Comparison of ENCODE assay signal across 25 cellular contexts in genomic region chr1:217014066-217014465, GRCh38.
"Had no signal": no experiment of that assay in that cellular context is flagged by ENCODE, and none has a peak within 500 bp of the region (broad histone marks: within the 10 kb centered on the region; RNA-seq: fewer than 3 reads in every experiment).

No MANE protein-coding gene starts in this region.

- H3K36me3 ChIP-seq: MG63, SJCRH30, WERI-Rb-1 had no signal

- DNase-seq: activated CD4-positive, alpha-beta memory T cell treated with anti-CD3 and anti-CD28 coated beads, Interleukin-2, amount 10 ng/mL, durations not matched to agents 7 days and 5 days; activated CD4-positive, alpha-beta T cell treated with anti-CD3 and anti-CD28 coated beads for 36 hours; activated CD4-positive, alpha-beta T cell treated with anti-CD3 and anti-CD28 coated beads, Interleukin-2, amount 50 U/mL, for 1 hour; activated gamma-delta T cell; activated naive CD4-positive, alpha-beta T cell treated with anti-CD3 and anti-CD28 coated beads for 36 hours; activated T-cell treated with anti-CD3 and anti-CD28 coated beads for 4 hours; activated T-cell treated with anti-CD3 and anti-CD28 coated beads, Interleukin-2, amount 50 U/mL, for 48 hours; amygdala; MG63; MV-4-11; NCI-H187; NCI-H2081; NCI-H2171 treated with DMSO at 0.1 percent for 48 hours; NCI-H510A treated with DMSO at 0.1 percent for 48 hours; NK-92 treated with Interleukin-12 subunit alpha and Interleukin-12 subunit beta, amount 100 ng/mL, for 24 hours; OCI-M1; Right ventricle myocardium superior; RPMI8226; SJCRH30; SK-N-SH; T-helper 1 cell; WERI-Rb-1 had no signal

- H3K9me3 ChIP-seq: MG63, SJCRH30, SK-N-SH had no signal

- H3K27me3 ChIP-seq: MG63, SJCRH30 had no signal

- H3K4me2 ChIP-seq: SK-N-SH had no signal

- H3K27ac ChIP-seq: SJCRH30, WERI-Rb-1 had no signal

- H3K9ac ChIP-seq: SK-N-SH had no signal

- H3K4me3 ChIP-seq: MG63, SJCRH30 had no signal

- H3K9me2 ChIP-seq: SK-N-SH had no signal

- ATAC-seq: activated CD4-positive, alpha-beta T cell treated with anti-CD3 and anti-CD28 coated beads for 36 hours; activated T-helper 17 cell treated with anti-CD3 and anti-CD28 coated beads, Interleukin-2, amount 50 U/mL, for 72 hours; Panc1 had no signal

- FAIRE-seq: astrocyte had no signal

- H3K4me1 ChIP-seq: SJCRH30 had no signal
